ENCODE assay signal across 8 cellular contexts in the genomic region with DNA sequence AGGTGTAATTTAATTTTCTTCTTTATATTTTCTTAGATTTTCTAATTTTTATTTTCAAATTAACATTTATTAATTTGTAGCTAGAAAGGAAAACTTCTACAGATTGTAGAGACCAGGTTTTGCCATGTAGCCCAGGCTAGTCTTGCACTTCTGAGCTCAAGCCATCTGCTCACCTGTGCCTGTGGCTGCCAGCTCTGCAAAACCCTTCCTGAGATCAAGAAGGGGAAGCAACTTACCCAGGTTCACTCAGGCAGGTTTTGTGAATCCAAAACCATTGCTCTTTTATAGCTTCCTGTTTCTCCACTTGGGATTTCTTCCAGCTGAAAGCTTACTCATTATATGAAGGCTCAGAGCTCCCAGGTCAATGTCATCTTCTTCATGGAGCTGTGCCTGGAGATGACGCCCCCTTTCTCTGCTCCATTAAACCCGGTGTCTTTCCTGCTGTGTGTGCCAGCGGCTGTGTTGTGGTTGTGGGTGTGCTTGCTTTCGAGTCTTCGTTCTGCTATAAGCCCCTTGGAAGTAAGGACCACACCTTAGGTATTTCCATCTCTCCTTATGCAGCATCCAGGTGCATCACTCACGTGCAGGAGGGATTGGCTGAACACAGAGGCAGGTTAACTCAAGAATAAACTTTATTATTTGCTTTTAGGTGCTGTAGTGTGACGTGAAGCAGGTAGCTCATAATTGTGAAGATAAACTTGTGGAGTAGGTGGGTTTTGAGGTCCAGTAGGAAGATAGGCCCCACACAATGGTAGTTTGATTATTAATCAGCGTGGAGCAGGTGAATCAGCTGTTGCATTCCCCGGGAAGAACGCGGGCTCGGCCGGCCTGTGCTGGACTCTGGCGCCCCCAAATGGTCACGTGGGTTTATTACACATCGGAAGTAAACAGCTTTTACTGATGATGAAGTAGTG. TPM values are rescaled to one million over a fixed set of nuclear protein-coding genes. Genes with fewer than 3 reads are reported as not detected.
DNase-seq lines count a peak whose midpoint lies in the region; ATAC-seq and TF ChIP-seq lines count a peak whose summit lies in the region.

No MANE protein-coding gene starts in this region.

- no peak for ATAC-seq in HG02973 (IDR thresholded peaks at IDR 0.05; ENCODE audit: unreplicated experiment)

- POLR2A ChIA-PET in HEK293T (lab: Yijun Ruan, JAX), result interaction anchor here (0.9 to 2.7 kb wide), 5 partner anchors 114 to 266 kb away, joined by 3 to 9 read pairs (median 5); a partner anchor contains a TSS

- CTCF ChIA-PET in HEK293T (lab: Yijun Ruan, JAX), result interaction anchor here (0.7 to 5.2 kb wide), 24 partner anchors 9 to 334 kb away, joined by 3 to 73 read pairs (median 4); a partner anchor contains a TSS

- DNase-seq in AG20443 (ENCODE audit: low spot score), result peak; percentile 89
- peak; percentile 80 for DNase-seq in HEK293T (ENCODE audit: extremely low spot score)
- DNase-seq in NCI-H748 (lab: John Stamatoyannopoulos, UW; ENCODE audit: unreplicated experiment), result peak; percentile 58
- peak; percentile 86 for DNase-seq in activated CD4-positive, alpha-beta T cell treated with anti-CD3 and anti-CD28 coated beads, Interleukin-2, amount 50 U/mL, for 1 hour
- DNase-seq in coronary artery (ENCODE audit: low spot score), result peak; percentile 79
- DNase-seq in lower leg skin (ENCODE audit: low spot score in 2 of 2), result peak; percentile 69 to 97
- DNase-seq in stimulated activated CD4-positive, alpha-beta T cell treated with anti-CD3 and anti-CD28 coated beads, TNF-alpha, amount 100 ng/mL, for 4 hours (ENCODE audit: low read depth in 3 of 3), result peak; percentile 58 to 72 (median 69)

- H3K27ac ChIP-seq in coronary artery, result no peak overlapping the region

- peak; percentile 93 for TF ChIP-seq CTCF in coronary artery (IDR thresholded peaks at IDR 0.05)
- TF ChIP-seq CTCF in lower leg skin (IDR thresholded peaks at IDR 0.05), result peak in 1 of 3 donors; percentile 88

- intact Hi-C loops in lower leg skin (cut with DNase I; ENCODE audit: low total_unique reads), result loop anchor here (5.0 kb wide), 1 partner anchor 184 kb away; no protein-coding TSS in a partner anchor

- WGBS in lower leg skin, 2 donors, result 10 to 14% methylated on average over 16 of the region's 16 CpGs

- no peak for TF ChIP-seq POLR2A in lower leg skin (IDR thresholded peaks at IDR 0.05)

- H3K4me3 ChIP-seq in coronary artery (no peak overlapping the region), lower leg skin (ENCODE audit: low read depth, poor library complexity, severe bottlenecking) (no peak overlapping the region)

TF ChIP-seq in HEK293T, 16 proteins besides CTCF, POLR2A, EP300 and RAD21:
- TF ChIP-seq, protein P1, sequence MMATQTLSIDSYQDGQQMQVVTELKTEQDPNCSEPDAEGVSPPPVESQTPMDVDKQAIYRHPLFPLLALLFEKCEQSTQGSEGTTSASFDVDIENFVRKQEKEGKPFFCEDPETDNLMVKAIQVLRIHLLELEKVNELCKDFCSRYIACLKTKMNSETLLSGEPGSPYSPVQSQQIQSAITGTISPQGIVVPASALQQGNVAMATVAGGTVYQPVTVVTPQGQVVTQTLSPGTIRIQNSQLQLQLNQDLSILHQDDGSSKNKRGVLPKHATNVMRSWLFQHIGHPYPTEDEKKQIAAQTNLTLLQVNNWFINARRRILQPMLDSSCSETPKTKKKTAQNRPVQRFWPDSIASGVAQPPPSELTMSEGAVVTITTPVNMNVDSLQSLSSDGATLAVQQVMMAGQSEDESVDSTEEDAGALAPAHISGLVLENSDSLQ (IDR thresholded peaks at IDR 0.05), result no peak
- TF ChIP-seq CTBP1 (IDR thresholded peaks at IDR 0.05; ENCODE audit: borderline replicate concordance) (no peak), FOXK2 (IDR thresholded peaks at IDR 0.05) (peak; percentile 84; the same call in 1 of the 2 replicates)

RNA-seq across cellular contexts. Expression of a gene that starts 42.2 kb away (rescaled TPM):
- total RNA-seq in lower leg skin, result 10 to 100 TPM; 17.5 to 30.7 (median 26.4) TPM
